Comparison of ENCODE assay signal across 18 cellular contexts in genomic region chr18:48201952-48202898, GRCh38.
DNase-seq lines count a peak whose midpoint lies in the region; ATAC-seq and TF ChIP-seq lines count a peak whose summit lies in the region.
"Had no signal": no experiment of that assay in that cellular context is flagged by ENCODE, and none has a peak within 500 bp of the region (broad histone marks: within the 10 kb centered on the region; RNA-seq: fewer than 3 reads in every experiment).

No MANE protein-coding gene starts in this region.

- DNase-seq in MCF 10A (ENCODE audit: unreplicated experiment), result no peak
- no peak for DNase-seq in mammary epithelial cell
- peak; percentile 51 for DNase-seq in colonic mucosa
- peak in 2 of 3 donors; percentile 51 to 57 for DNase-seq in mucosa of descending colon
- no peak for DNase-seq in stimulated activated naive B cell treated with anti-CD40 and anti-IgM and Interleukin-4, amounts not matched to agents 10 μg/mL and 1 μg/mL and 100 μg/mL, for 72 hours
- no peak for DNase-seq in NCI-H2171 (lab: John Stamatoyannopoulos, UW)
- DNase-seq in uterus, result no peak
- DNase-seq in prostate gland (ENCODE audit: low spot score), result no peak
- DNase-seq: CD4-positive, alpha-beta T cell; GF-D8; GM23248; NCI-H1105; NCI-H1694 treated with DMSO at 0.1 percent for 48 hours; NCI-H69; Right ventricle myocardium superior had no signal

- H3K4me1 Mint-ChIP-seq in MCF 10A (ENCODE audit: insufficient read depth, unreplicated experiment), result peaks cover 12% of the 10 kb centered on the region
- no peaks in the 10 kb centered on the region for H3K4me1 Mint-ChIP-seq in stimulated activated naive B cell treated with anti-CD40 and anti-IgM and Interleukin-4, amounts not matched to agents 10 μg/mL and 1 μg/mL and 100 μg/mL, for 72 hours
- H3K4me1 Mint-ChIP-seq: B cell had no signal

- H3K79me2 ChIP-seq in mammary epithelial cell (ENCODE audit: insufficient read depth, low read length), result no peaks in the 10 kb centered on the region

- no peaks in the 10 kb centered on the region for H4K20me1 ChIP-seq in mammary epithelial cell (ENCODE audit: insufficient read depth, low read length)

- TF ChIP-seq POLR2A in uterus (IDR thresholded peaks at IDR 0.05) (no peak), prostate gland (IDR thresholded peaks at IDR 0.05) (no peak)

- POLR2A ChIA-PET in MCF 10A (lab: Yijun Ruan, JAX), result no interaction called here

- WGBS in mammary epithelial cell (ENCODE audit: low coverage, missing lambda C conversion rate), result 83% methylated on average over 11 of the region's 21 CpGs
- 87% methylated on average over 19 of the region's 21 CpGs for WGBS in prostate gland

- H3K27me3 Mint-ChIP-seq in MCF 10A (ENCODE audit: insufficient read depth, unreplicated experiment), result peaks cover 12% of the 10 kb centered on the region
- H3K27me3 Mint-ChIP-seq in stimulated activated naive B cell treated with anti-CD40 and anti-IgM and Interleukin-4, amounts not matched to agents 10 μg/mL and 1 μg/mL and 100 μg/mL, for 72 hours, result peaks cover 45 to 63% of the 10 kb centered on the region in 2 donors

- H3K4me3 Mint-ChIP-seq in MCF 10A (ENCODE audit: unreplicated experiment), result no peak overlapping the region
- H3K4me3 Mint-ChIP-seq in stimulated activated naive B cell treated with anti-CD40 and anti-IgM and Interleukin-4, amounts not matched to agents 10 μg/mL and 1 μg/mL and 100 μg/mL, for 72 hours, result no peak overlapping the region
- H3K4me3 Mint-ChIP-seq: B cell; CD4-positive, alpha-beta T cell had no signal

- H3K9ac ChIP-seq in mammary epithelial cell (ENCODE audit: insufficient read depth, low read length), result no peak overlapping the region
- peak overlapping the region in 1 of 2 donors; percentile 1 for H3K9ac ChIP-seq in colonic mucosa (ENCODE audit: low read depth in 2 of 2, low read length in 2 of 2)
- H3K9ac ChIP-seq: GM23248 had no signal

- intact Hi-C loops in MCF 10A (cut with micrococcal nuclease) (no loop called here), mammary epithelial cell (cut with micrococcal nuclease) (no loop called here), colonic mucosa (cut with DNase I) (no loop called here), mucosa of descending colon (cut with DNase I, micrococcal nuclease) (no loop called here), uterus (cut with DNase I; ENCODE audit: low total_unique reads) (no loop called here), prostate gland (cut with DNase I) (no loop called here)

- H2AFZ ChIP-seq in mammary epithelial cell (ENCODE audit: low read depth, low read length), result no peak overlapping the region
- H2AFZ ChIP-seq: GM23248 had no signal

- dilution Hi-C loops in mammary epithelial cell (cut with HindIII; ENCODE audit: low sequenced_read_pairs), result loop anchor here (5.0 kb wide), 1 partner anchor 50 kb away; no protein-coding TSS in a partner anchor

- TF ChIP-seq CTCF in MCF 10A (IDR thresholded peaks at IDR 0.05; ENCODE audit: unreplicated experiment), result no peak
- TF ChIP-seq CTCF in mammary epithelial cell (conservative IDR thresholded peaks at IDR 0.05 in 1 of 2, IDR thresholded peaks at IDR 0.05 in 1 of 2; ENCODE audit: extremely low read depth in 1 of 2, insufficient read depth in 1 of 2, low read depth in 1 of 2, low read length in 2 of 2), result no peak
- no peak for TF ChIP-seq CTCF in colonic mucosa (IDR thresholded peaks at IDR 0.05)
- TF ChIP-seq CTCF in mucosa of descending colon (IDR thresholded peaks at IDR 0.05), result no peak
- no peak for TF ChIP-seq CTCF in uterus (IDR thresholded peaks at IDR 0.05)
- TF ChIP-seq CTCF in prostate gland (IDR thresholded peaks at IDR 0.05), result no peak

- BruUV-seq in MCF 10A (replicated peaks; lab: Mats Ljungman, UMichigan) (no TSS peak), mammary epithelial cell (replicated peaks; lab: Mats Ljungman, UMichigan) (no TSS peak)

- peaks cover 42% of the 10 kb centered on the region for H3K4me1 ChIP-seq in mammary epithelial cell (ENCODE audit: insufficient read depth, low read length)
- no peaks in the 10 kb centered on the region for H3K4me1 ChIP-seq in colonic mucosa
- peaks cover 5% of the 10 kb centered on the region for H3K4me1 ChIP-seq in mucosa of descending colon (ENCODE audit: low read depth)
- H3K4me1 ChIP-seq in uterus, result no peaks in the 10 kb centered on the region
- H3K4me1 ChIP-seq in prostate gland (replicated peaks), result no peaks in the 10 kb centered on the region

- H3K4me2 ChIP-seq in mammary epithelial cell (ENCODE audit: insufficient read depth, low read depth, low read length), result no peak overlapping the region

- no peaks in the 10 kb centered on the region for H3K36me3 ChIP-seq in mammary epithelial cell (ENCODE audit: insufficient read depth, low read length)
- no peaks in the 10 kb centered on the region for H3K36me3 ChIP-seq in colonic mucosa
- H3K36me3 ChIP-seq in mucosa of descending colon (ENCODE audit: low read depth), result no peaks in the 10 kb centered on the region
- no peaks in the 10 kb centered on the region for H3K36me3 ChIP-seq in uterus
- no peaks in the 10 kb centered on the region for H3K36me3 ChIP-seq in prostate gland

- CTCF ChIA-PET in MCF 10A (lab: Yijun Ruan, JAX), result interaction anchor here (0.6 kb wide), 1 partner anchor 11 kb away, joined by 3 read pairs; no protein-coding TSS in a partner anchor
- CTCF ChIA-PET in mammary epithelial cell (lab: Charles Lee; ENCODE audit: low non-redundant PET), result no interaction called here

- no peaks in the 10 kb centered on the region for H3K27me3 ChIP-seq in mammary epithelial cell (ENCODE audit: insufficient read depth, low read length)
- H3K27me3 ChIP-seq in colonic mucosa, result no peaks in the 10 kb centered on the region
- no peaks in the 10 kb centered on the region for H3K27me3 ChIP-seq in uterus
- H3K27me3 ChIP-seq in prostate gland (replicated peaks; ENCODE audit: insufficient read depth), result no peaks in the 10 kb centered on the region

- no peaks in the 10 kb centered on the region for H3K36me3 Mint-ChIP-seq in MCF 10A (ENCODE audit: insufficient read depth, unreplicated experiment)
- no peaks in the 10 kb centered on the region for H3K36me3 Mint-ChIP-seq in stimulated activated naive B cell treated with anti-CD40 and anti-IgM and Interleukin-4, amounts not matched to agents 10 μg/mL and 1 μg/mL and 100 μg/mL, for 72 hours

- no peak overlapping the region for H3K27ac ChIP-seq in mammary epithelial cell (ENCODE audit: insufficient read depth, low read depth, low read length)
- H3K27ac ChIP-seq in colonic mucosa, result no peak overlapping the region
- no peak overlapping the region for H3K27ac ChIP-seq in uterus
- H3K27ac ChIP-seq in prostate gland, result no peak overlapping the region
- H3K27ac ChIP-seq: GM23248 had no signal

- peak overlapping the region; percentile 4 for H3K27ac Mint-ChIP-seq in MCF 10A (ENCODE audit: low read depth, unreplicated experiment)
- peak overlapping the region; percentile 48 for H3K27ac Mint-ChIP-seq in stimulated activated naive B cell treated with anti-CD40 and anti-IgM and Interleukin-4, amounts not matched to agents 10 μg/mL and 1 μg/mL and 100 μg/mL, for 72 hours
- H3K27ac Mint-ChIP-seq: B cell; CD4-positive, alpha-beta T cell had no signal

- in situ Hi-C loops in mammary epithelial cell (cut with MboI; ENCODE audit: low sequenced_read_pairs in 2 of 2), result no loop called here

- H3K9me3 ChIP-seq in mammary epithelial cell (replicated peaks; ENCODE audit: insufficient read depth, low read length) (no peaks in the 10 kb centered on the region), colonic mucosa (no peaks in the 10 kb centered on the region), mucosa of descending colon (no peaks in the 10 kb centered on the region), uterus (no peaks in the 10 kb centered on the region), prostate gland (no peaks in the 10 kb centered on the region)

- H3K9me3 Mint-ChIP-seq in MCF 10A (ENCODE audit: unreplicated experiment), result no peaks in the 10 kb centered on the region
- H3K9me3 Mint-ChIP-seq in stimulated activated naive B cell treated with anti-CD40 and anti-IgM and Interleukin-4, amounts not matched to agents 10 μg/mL and 1 μg/mL and 100 μg/mL, for 72 hours, result no peaks in the 10 kb centered on the region
- H3K9me3 Mint-ChIP-seq: CD4-positive, alpha-beta T cell had no signal

- H3K4me3 ChIP-seq in mammary epithelial cell (replicated peaks in 1 of 3; ENCODE audit: insufficient read depth in 1 of 3, low read depth in 2 of 3, low read length in 3 of 3), result no peak overlapping the region
- H3K4me3 ChIP-seq in colonic mucosa, result no peak overlapping the region
- H3K4me3 ChIP-seq in mucosa of descending colon, result no peak overlapping the region
- no peak overlapping the region for H3K4me3 ChIP-seq in uterus
- no peak overlapping the region for H3K4me3 ChIP-seq in prostate gland
- H3K4me3 ChIP-seq: GM12878, GM23248, K562 had no signal

- ATAC-seq in mucosa of descending colon, result peak; percentile 76
- ATAC-seq in stimulated activated naive B cell treated with anti-CD40 and anti-IgM and Interleukin-4, amounts not matched to agents 10 μg/mL and 1 μg/mL and 100 μg/mL, for 72 hours (replicated peaks), result no peak
- ATAC-seq: GM12878, K562 had no signal

Comparison
In these comparisons a context has a peak if more than half of its experiments do, and no peak if none do; other contexts are left out.
1. DNase-seq: peak in colonic mucosa (single experiment) and mucosa of descending colon (2 of 3); none in MCF 10A (single experiment), mammary epithelial cell (single experiment), stimulated activated naive B cell treated with anti-CD40 and anti-IgM and Interleukin-4, amounts not matched to agents 10 μg/mL and 1 μg/mL and 100 μg/mL, for 72 hours (single experiment), NCI-H2171 (single experiment), uterus (0 of 2) and prostate gland (single experiment).